Comparison of ENCODE assay signal across 8 cellular contexts in the genomic region with DNA sequence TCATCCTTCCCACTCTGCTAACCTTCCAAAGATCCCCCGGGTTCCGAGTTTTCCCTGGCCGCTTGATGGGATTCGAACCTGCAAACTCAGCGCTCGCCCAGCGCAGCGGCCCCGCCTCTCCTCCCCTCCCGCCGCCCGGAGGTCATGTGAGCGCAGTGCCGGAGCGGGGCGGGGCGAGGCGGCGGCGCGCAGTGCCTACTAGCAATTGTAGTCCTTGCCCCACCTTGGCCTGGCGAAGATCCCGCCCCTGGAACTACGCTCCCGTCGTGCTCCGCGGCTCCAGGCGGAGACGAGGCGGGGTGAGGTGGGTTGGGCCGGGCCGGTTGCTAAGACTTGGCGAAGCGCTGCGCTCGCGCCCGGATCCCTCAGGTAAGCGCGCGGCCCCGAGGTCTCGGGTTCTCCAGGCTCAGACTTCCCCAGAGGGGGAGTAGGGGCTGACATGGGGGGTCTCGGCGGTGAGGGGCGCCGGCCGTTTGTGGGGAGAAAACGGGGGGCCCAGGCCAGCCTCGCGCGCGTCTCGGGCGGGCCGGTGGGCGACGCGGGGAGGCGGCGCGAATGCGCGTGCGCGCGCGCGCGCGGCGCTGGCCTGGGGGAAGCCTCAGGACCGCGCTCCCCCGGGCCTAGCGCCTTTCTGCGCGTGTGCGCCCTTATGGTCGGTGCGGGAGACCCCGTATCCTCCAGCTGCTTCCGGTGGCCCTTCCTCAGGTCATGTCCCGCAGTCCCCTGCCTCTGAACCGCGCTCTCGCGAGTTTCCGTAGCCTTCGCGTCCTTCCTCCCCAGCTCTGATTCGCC. TPM values are rescaled to one million over a fixed set of nuclear protein-coding genes. Genes with fewer than 3 reads are reported as not detected.
DNase-seq lines count a peak whose midpoint lies in the region; ATAC-seq, FAIRE-seq and TF ChIP-seq lines count a peak whose summit lies in the region.

A gene (plus strand): TSS at position 329 of the 792 bp plus-strand sequence. CDS start 6,649 bp downstream, outside the sequence.
A gene with protein sequence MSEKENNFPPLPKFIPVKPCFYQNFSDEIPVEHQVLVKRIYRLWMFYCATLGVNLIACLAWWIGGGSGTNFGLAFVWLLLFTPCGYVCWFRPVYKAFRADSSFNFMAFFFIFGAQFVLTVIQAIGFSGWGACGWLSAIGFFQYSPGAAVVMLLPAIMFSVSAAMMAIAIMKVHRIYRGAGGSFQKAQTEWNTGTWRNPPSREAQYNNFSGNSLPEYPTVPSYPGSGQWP (plus strand): TSS at position 329 of the 792 bp plus-strand sequence. CDS start 9,621 bp downstream, outside the sequence.

- no peaks in the 10 kb centered on the region for H3K9me3 ChIP-seq in small intestine (ENCODE audit: control insufficient read depth, low read depth)

- CTCF ChIA-PET in AG04449 (lab: Yijun Ruan, JAX), result interaction anchor here (0.8 to 2.8 kb wide), 3 partner anchors 8 to 25 kb away, joined by 3 to 7 read pairs (median 3); no protein-coding TSS in a partner anchor

- no peak for FAIRE-seq in small intestine (lab: Jason Lieb, UNC)

- H3K36me3 ChIP-seq in small intestine (ENCODE audit: control insufficient read depth in 2 of 2, insufficient read depth in 2 of 2, low read length in 2 of 2), result no peaks in the 10 kb centered on the region

- H3K27ac ChIP-seq in small intestine (ENCODE audit: low read depth in 1 of 2, low read length in 1 of 2), result peak within 1 kb of the TSS; percentile 35 to 87

- POLR2A ChIA-PET in AG04449 (lab: Yijun Ruan, JAX), result interaction anchor here (0.5 kb wide), 1 partner anchor 100 kb away, joined by 4 read pairs; no protein-coding TSS in a partner anchor

- H3K27me3 ChIP-seq in small intestine (ENCODE audit: control insufficient read depth in 2 of 2, insufficient read depth in 2 of 2, low read length in 2 of 2), result no peaks in the 10 kb centered on the region

- WGBS in small intestine, 3 donors, result 0 to 2% (median 1%) methylated on average over 56 to 93 of the region's 93 CpGs

- H3K4me3 ChIP-seq in AG04449 (ENCODE audit: low read depth, low read length) (peak within 1 kb of the TSS; percentile 76), WI38 (ENCODE audit: low read depth, low read length) (peak within 1 kb of the TSS; percentile 70), cardiac fibroblast (replicated peaks in 1 of 2; ENCODE audit: low read depth in 2 of 2, low read length in 2 of 2) (peak within 1 kb of the TSS; percentile 73 to 79), small intestine (ENCODE audit: low read depth in 1 of 2, low read length in 2 of 2) (peak within 1 kb of the TSS; percentile 51 to 72)

- TF ChIP-seq CTCF in AG04449 (IDR thresholded peaks at IDR 0.05; ENCODE audit: insufficient read depth, low read length, missing control alignments) (no peak), WI38 (IDR thresholded peaks at IDR 0.05; ENCODE audit: low read depth, low read length) (no peak), cardiac fibroblast (IDR thresholded peaks at IDR 0.05; ENCODE audit: low read depth, low read length) (no peak)

- H3K4me1 ChIP-seq in small intestine (ENCODE audit: control insufficient read depth in 2 of 2, insufficient read depth in 1 of 2, low read depth in 1 of 2, low read length in 1 of 2), result peaks cover 3% of the 10 kb centered on the region in 2 donors

- ATAC-seq in GM18909 (IDR thresholded peaks at IDR 0.05; ENCODE audit: poor library complexity, unreplicated experiment) (peak; percentile 82), HG03175 (IDR thresholded peaks at IDR 0.05; ENCODE audit: unreplicated experiment) (peak; percentile 80)

- DNase-seq in AG04449 (ENCODE audit: low read depth, low spot score), result peak; percentile 88
- DNase-seq in NCI-H226, result peak; percentile 99
- peak; percentile 99 for DNase-seq in cardiac fibroblast (ENCODE audit: low read depth in 2 of 2)
- DNase-seq in iPS-NIHi11 (ENCODE audit: low spot score), result peak; percentile 96
- DNase-seq in small intestine, result peak; percentile 99

RNA-seq across cellular contexts. Expression of the first gene that starts in this region (rescaled TPM):
- polyA plus RNA-seq in small intestine, result 10 to 100 TPM; 10.4 to 38.1 (median 35.8) TPM

RNA-seq across cellular contexts. Expression of the second gene that starts in this region (rescaled TPM):
- polyA plus RNA-seq in small intestine, result 10 to 100 TPM; 31.3 to 39.4 (median 36.9) TPM

Comparison
In these comparisons a context has a peak if more than half of its experiments do, and no peak if none do; other contexts are left out.
1. Peak in every context shown above with its lines: DNase-seq, ATAC-seq, H3K4me3 ChIP-seq and H3K27ac ChIP-seq.